Comparison of ENCODE assay signal across 9 cellular contexts in the genomic region with DNA sequence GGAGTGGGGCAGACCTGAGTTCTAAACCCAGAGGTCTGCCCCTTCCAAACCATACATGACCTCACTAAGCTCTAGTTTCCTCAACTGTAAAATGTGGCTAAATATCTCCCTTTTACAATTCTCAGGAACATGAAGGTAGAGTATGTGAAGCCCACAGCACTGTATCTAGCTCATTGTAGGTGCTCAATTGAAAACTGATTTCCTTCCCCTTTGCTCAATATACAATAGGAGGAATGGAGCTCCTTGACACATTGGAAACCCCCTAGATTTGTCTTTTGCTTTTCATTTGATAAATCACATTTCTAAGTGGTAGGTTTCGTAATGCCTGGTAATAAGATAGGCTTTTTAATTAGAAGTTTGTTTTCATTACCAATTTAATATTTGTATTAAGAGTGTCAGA.
DNase-seq lines count a peak whose midpoint lies in the region; ATAC-seq and TF ChIP-seq lines count a peak whose summit lies in the region.
"Had no signal": no experiment of that assay in that cellular context is flagged by ENCODE, and none has a peak within 500 bp of the region (broad histone marks: within the 10 kb centered on the region; RNA-seq: fewer than 3 reads in every experiment).

No MANE protein-coding gene starts in this region.

- H3K36me3 ChIP-seq in BJ (ENCODE audit: control insufficient read depth, insufficient read depth, low read length) = peaks cover 13% of the 10 kb centered on the region
- H3K36me3 ChIP-seq in naive thymus-derived CD4-positive, alpha-beta T cell (ENCODE audit: control insufficient read depth in 2 of 3, insufficient read depth in 3 of 3, low read length in 3 of 3) = peaks cover 7 to 24% (median 11%) of the 10 kb centered on the region in 3 experiments

- H3K4me3 ChIP-seq in BJ (ENCODE audit: low read depth, low read length) = peak overlapping the region; percentile 76
- H3K4me3 ChIP-seq in naive thymus-derived CD4-positive, alpha-beta T cell (ENCODE audit: low read length) = no peak overlapping the region

- intact Hi-C loops in naive thymus-derived CD4-positive, alpha-beta T cell (cut with micrococcal nuclease) = loop anchor here (1.0 kb wide), 2 partner anchors 7 to 9 kb away; no protein-coding TSS in a partner anchor

- H3K27ac Mint-ChIP-seq in T-helper 2 cell treated with Interferon-gamma antibody and Interleukin-4, amounts not matched to agents 5 μg/mL and 100 μg/mL, for 36 hours = peak overlapping the region; percentile 67
- peak overlapping the region; percentile 66 to 100 (median 76) for H3K27ac Mint-ChIP-seq in naive thymus-derived CD4-positive, alpha-beta T cell

- POLR2A ChIA-PET in BJ (lab: Charles Lee) = interaction anchor here (0.6 kb wide), 2 partner anchors 154 to 1221 kb away, joined by 3 to 5 read pairs; no protein-coding TSS in a partner anchor
- POLR2A ChIA-PET in naive thymus-derived CD4-positive, alpha-beta T cell (lab: Charles Lee) = interaction anchor here (0.9 to 1.4 kb wide), 4 partner anchors 17 to 157 kb away, joined by 3 read pairs; no protein-coding TSS in a partner anchor

- TF ChIP-seq CTCF in BJ (IDR thresholded peaks at IDR 0.05; ENCODE audit: insufficient read depth, low read depth, low read length) = no peak

- no peaks in the 10 kb centered on the region for H3K27me3 Mint-ChIP-seq in T-helper 2 cell treated with Interferon-gamma antibody and Interleukin-4, amounts not matched to agents 5 μg/mL and 100 μg/mL, for 36 hours (ENCODE audit: low read depth)
- H3K27me3 Mint-ChIP-seq in naive thymus-derived CD4-positive, alpha-beta T cell = no peaks in the 10 kb centered on the region

- H3K4me3 Mint-ChIP-seq in T-helper 2 cell treated with Interferon-gamma antibody and Interleukin-4, amounts not matched to agents 5 μg/mL and 100 μg/mL, for 36 hours = peak overlapping the region; percentile 92
- peak overlapping the region in 9 of 10 donors; percentile 25 to 89 (median 59) for H3K4me3 Mint-ChIP-seq in naive thymus-derived CD4-positive, alpha-beta T cell

- no peak for DNase-seq in BJ (ENCODE audit: low read depth)
- no peak for DNase-seq in T-helper 2 cell treated with Interferon-gamma antibody and Interleukin-4, amounts not matched to agents 5 μg/mL and 100 μg/mL, for 36 hours (ENCODE audit: low spot score)
- no peak for DNase-seq in naive thymus-derived CD4-positive, alpha-beta T cell
- DNase-seq in NCI-H1417 (lab: John Stamatoyannopoulos, UW) = no peak
- DNase-seq: OCI-M1 had no signal

- peak; percentile 27 for ATAC-seq in GM19395 (IDR thresholded peaks at IDR 0.05; ENCODE audit: unreplicated experiment)
- peak; percentile 23 for ATAC-seq in naive thymus-derived CD4-positive, alpha-beta T cell
- no peak for ATAC-seq in HG02840 (IDR thresholded peaks at IDR 0.05; ENCODE audit: low FRiP score, unreplicated experiment)
- no peak for ATAC-seq in GM19467 (IDR thresholded peaks at IDR 0.05; ENCODE audit: unreplicated experiment)
- ATAC-seq in GM21447 (IDR thresholded peaks at IDR 0.05; ENCODE audit: unreplicated experiment) = no peak

- no peaks in the 10 kb centered on the region for H3K9me3 Mint-ChIP-seq in T-helper 2 cell treated with Interferon-gamma antibody and Interleukin-4, amounts not matched to agents 5 μg/mL and 100 μg/mL, for 36 hours
- H3K9me3 Mint-ChIP-seq in naive thymus-derived CD4-positive, alpha-beta T cell = peaks cover 0 to 4% (median 0%) of the 10 kb centered on the region in 11 donors

- no peaks in the 10 kb centered on the region for H3K27me3 ChIP-seq in BJ (ENCODE audit: control insufficient read depth, insufficient read depth, low read length)
- H3K27me3 ChIP-seq in naive thymus-derived CD4-positive, alpha-beta T cell (ENCODE audit: control insufficient read depth in 2 of 2, insufficient read depth in 2 of 2, low read length in 2 of 2) = no peaks in the 10 kb centered on the region

- H3K4me1 ChIP-seq in naive thymus-derived CD4-positive, alpha-beta T cell (ENCODE audit: control insufficient read depth in 2 of 2, insufficient read depth in 2 of 2, low read length in 2 of 2) = peaks cover 34 to 36% of the 10 kb centered on the region in 2 donors

- H3K4me1 Mint-ChIP-seq in T-helper 2 cell treated with Interferon-gamma antibody and Interleukin-4, amounts not matched to agents 5 μg/mL and 100 μg/mL, for 36 hours (ENCODE audit: low read depth) = peaks cover 92% of the 10 kb centered on the region
- H3K4me1 Mint-ChIP-seq in naive thymus-derived CD4-positive, alpha-beta T cell = peaks cover 47 to 93% (median 81%) of the 10 kb centered on the region in 7 donors

- no peaks in the 10 kb centered on the region for H3K9me3 ChIP-seq in naive thymus-derived CD4-positive, alpha-beta T cell (ENCODE audit: control insufficient read depth in 2 of 3, low read length in 3 of 3)

- H3K27ac ChIP-seq in naive thymus-derived CD4-positive, alpha-beta T cell (ENCODE audit: low read depth, low read length) = peak overlapping the region; percentile 28

- CTCF ChIA-PET in BJ (lab: Yijun Ruan, JAX) = interaction anchor here (1.1 to 3.1 kb wide), 2 partner anchors 14 to 17 kb away, joined by 3 to 11 read pairs; no protein-coding TSS in a partner anchor
- CTCF ChIA-PET in naive thymus-derived CD4-positive, alpha-beta T cell (lab: Charles Lee) = interaction anchor here (0.6 to 0.7 kb wide), 2 partner anchors 190 to 1213 kb away, joined by 3 to 4 read pairs; no protein-coding TSS in a partner anchor

- H3K36me3 Mint-ChIP-seq in T-helper 2 cell treated with Interferon-gamma antibody and Interleukin-4, amounts not matched to agents 5 μg/mL and 100 μg/mL, for 36 hours (ENCODE audit: low read depth) = peaks cover 93% of the 10 kb centered on the region
- H3K36me3 Mint-ChIP-seq in naive thymus-derived CD4-positive, alpha-beta T cell = peaks cover 19 to 87% (median 74%) of the 10 kb centered on the region in 5 donors

Comparison
In these comparisons a context has a peak if more than half of its experiments do, and no peak if none do; other contexts are left out.
1. ATAC-seq: peak in GM19395 (single experiment) and naive thymus-derived CD4-positive, alpha-beta T cell (single experiment); none in HG02840 (single experiment), GM19467 (single experiment) and GM21447 (single experiment).